Comparison of ENCODE assay signal across 16 cellular contexts in the genomic region with DNA sequence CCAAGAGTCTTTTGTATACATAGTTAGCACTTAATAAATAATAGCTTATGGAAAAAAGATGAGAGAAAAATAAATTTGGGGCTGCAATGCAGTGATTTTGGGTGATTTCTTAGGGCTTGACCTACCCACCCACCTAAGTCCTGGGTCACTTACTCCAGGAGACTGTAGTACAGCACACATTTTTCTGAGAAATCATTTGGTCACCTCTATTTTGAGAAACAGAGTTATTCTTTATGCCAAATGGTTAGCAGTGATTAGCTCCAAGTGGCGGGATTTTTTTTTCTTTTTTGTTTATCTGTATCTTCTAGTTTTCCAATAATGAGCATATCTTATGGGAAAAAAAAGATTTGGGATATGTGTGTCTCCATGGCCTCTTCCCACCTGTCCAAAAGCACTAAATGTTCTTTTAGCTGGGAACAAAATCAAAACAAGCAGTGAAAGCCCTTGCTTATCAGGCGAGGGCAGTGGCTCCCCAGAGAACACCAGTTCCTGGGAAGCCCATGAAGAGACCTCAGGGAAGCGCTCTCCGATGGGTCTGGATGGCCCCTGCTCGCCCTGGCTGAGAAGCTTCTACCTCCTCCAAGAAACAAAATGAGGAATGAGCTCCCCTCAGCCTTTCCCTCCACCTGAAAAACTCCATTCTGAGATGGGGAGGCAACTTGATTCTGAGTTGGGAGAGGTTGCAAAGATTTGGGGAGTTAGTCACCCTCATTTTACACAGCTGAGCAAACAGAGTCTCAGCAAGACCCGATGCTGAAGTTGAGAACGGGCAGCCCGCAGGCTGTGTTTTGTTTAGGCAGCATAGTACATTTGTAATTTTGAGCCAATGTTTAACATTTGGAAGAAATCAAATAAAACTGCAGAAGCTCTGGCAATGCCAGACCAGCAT.
DNase-seq lines count a peak whose midpoint lies in the region; ATAC-seq and TF ChIP-seq lines count a peak whose summit lies in the region.
"Had no signal": no experiment of that assay in that cellular context is flagged by ENCODE, and none has a peak within 500 bp of the region (broad histone marks: within the 10 kb centered on the region; RNA-seq: fewer than 3 reads in every experiment).

No MANE protein-coding gene starts in this region.

- TF ChIP-seq CTCF in astrocyte of the spinal cord (IDR thresholded peaks at IDR 0.05; ENCODE audit: low read depth, low read length), result no peak
- no peak for TF ChIP-seq CTCF in vagina (IDR thresholded peaks at IDR 0.05)

- peak overlapping the region; percentile 45 for H3K27ac ChIP-seq in vagina
- H3K27ac ChIP-seq: breast epithelium had no signal

- H3K36me3 ChIP-seq in vagina, result no peaks in the 10 kb centered on the region
- H3K36me3 ChIP-seq: breast epithelium had no signal

- H3K9me3 ChIP-seq in vagina, result no peaks in the 10 kb centered on the region
- H3K9me3 ChIP-seq: breast epithelium had no signal

- peak; percentile 79 for ATAC-seq in Right ventricle myocardium superior (ENCODE audit: poor library complexity)
- ATAC-seq in GM18870 (IDR thresholded peaks at IDR 0.05; ENCODE audit: unreplicated experiment), result no peak

- intact Hi-C loops in Right ventricle myocardium superior (cut with DNase I) (no loop called here), cardiac septum (cut with DNase I) (no loop called here), vagina (cut with DNase I) (no loop called here)

- TF ChIP-seq POLR2A in vagina (IDR thresholded peaks at IDR 0.05), result no peak

- DNase-seq in Right ventricle myocardium superior (no peak), cardiac septum (ENCODE audit: low spot score) (no peak), astrocyte of the spinal cord (ENCODE audit: low read depth, low spot score) (peak; percentile 76), myocyte (ENCODE audit: low read depth) (peak; percentile 26), vagina (ENCODE audit: extremely low spot score in 2 of 2) (no peak), middle frontal gyrus (ENCODE audit: extremely low spot score, low spot score) (no peak)
- no peak for DNase-seq in stimulated activated CD4-positive, alpha-beta T cell treated with anti-CD3 and anti-CD28 coated beads, Interleukin-4, amount 100 ng/mL, for 1 hour
- DNase-seq: ACHN; activated CD4-positive, alpha-beta memory T cell treated with anti-CD3 and anti-CD28 coated beads for 36 hours; activated gamma-delta T cell; H7; kidney; NCI-H2081 treated with DMSO at 0.1 percent for 48 hours; substantia nigra had no signal

- H3K4me3 ChIP-seq in astrocyte of the spinal cord (ENCODE audit: low read depth, low read length) (no peak overlapping the region), vagina (no peak overlapping the region)
- H3K4me3 ChIP-seq: breast epithelium had no signal

- H3K27me3 ChIP-seq in vagina, result no peaks in the 10 kb centered on the region
- H3K27me3 ChIP-seq: breast epithelium had no signal

- in situ Hi-C loops in astrocyte of the spinal cord (cut with HindIII; ENCODE audit: low sequenced_read_pairs), result no loop called here

- peaks cover 19% of the 10 kb centered on the region for H3K4me1 ChIP-seq in vagina
- H3K4me1 ChIP-seq: breast epithelium had no signal

Comparison
In these comparisons a context has a peak if more than half of its experiments do, and no peak if none do; other contexts are left out.
1. DNase-seq: peak in astrocyte of the spinal cord (single experiment) and myocyte (single experiment); none in Right ventricle myocardium superior (single experiment), cardiac septum (single experiment), vagina (0 of 2), stimulated activated CD4-positive, alpha-beta T cell treated with anti-CD3 and anti-CD28 coated beads, Interleukin-4, amount 100 ng/mL, for 1 hour (single experiment) and middle frontal gyrus (single experiment).